28 cellular contexts compared by ENCODE assay signal in genomic region chr19:39209196-39209595, GRCh38. TPM values are rescaled to one million over a fixed set of nuclear protein-coding genes. Genes with fewer than 3 reads are reported as not detected.
DNase-seq lines count a peak whose midpoint lies in the region; ATAC-seq, FAIRE-seq and TF ChIP-seq lines count a peak whose summit lies in the region.
"Had no signal": no experiment of that assay in that cellular context is flagged by ENCODE, and none has a peak within 500 bp of the region (broad histone marks: within the 10 kb centered on the region; RNA-seq: fewer than 3 reads in every experiment).

No MANE protein-coding gene starts in this region.

- no peaks in the 10 kb centered on the region for H4K20me1 ChIP-seq in neural progenitor cell (ENCODE audit: low read depth)
- H4K20me1 ChIP-seq: BLaER1 treated with 17β-estradiol and CSF1 and Interleukin-3, amounts not matched to agents 10 nM and 100 nM had no signal

- TF ChIP-seq CTCF in HEK293 (tag by site-specific recombination; IDR thresholded peaks at IDR 0.05) (no peak), neural progenitor cell (IDR thresholded peaks at IDR 0.05) (no peak), progenitor cell of endocrine pancreas (IDR thresholded peaks at IDR 0.05; ENCODE audit: unreplicated experiment) (no peak), D721Med (IDR thresholded peaks at IDR 0.05; ENCODE audit: insufficient read depth, missing control alignments) (no peak)

- POLR2A ChIA-PET in HEK293 (lab: Yijun Ruan, JAX): interaction anchor here (0.6 to 0.7 kb wide), 2 partner anchors 90 to 103 kb away, joined by 3 read pairs; no protein-coding TSS in a partner anchor

- peak overlapping the region; percentile 2 for H3K4me3 Mint-ChIP-seq in neural progenitor cell
- H3K4me3 Mint-ChIP-seq in progenitor cell of endocrine pancreas (ENCODE audit: low read depth): no peak overlapping the region
- H3K4me3 Mint-ChIP-seq: B cell; CD4-positive, alpha-beta T cell; CD8-positive, alpha-beta T cell had no signal

- no peak overlapping the region for H3K9ac ChIP-seq in neural progenitor cell
- H3K9ac ChIP-seq: BLaER1 treated with 17β-estradiol and CSF1 and Interleukin-3, amounts not matched to agents 10 nM and 100 nM had no signal

- H3K27ac Mint-ChIP-seq in neural progenitor cell (no peak overlapping the region), progenitor cell of endocrine pancreas (peak overlapping the region; percentile 17)
- H3K27ac Mint-ChIP-seq: B cell; CD4-positive, alpha-beta T cell; CD8-positive, alpha-beta T cell had no signal

- H3K27me3 Mint-ChIP-seq in neural progenitor cell (ENCODE audit: insufficient read depth, low read depth) (peaks cover 14% of the 10 kb centered on the region), progenitor cell of endocrine pancreas (peaks cover 18% of the 10 kb centered on the region)

- H3K9me3 Mint-ChIP-seq in neural progenitor cell (no peaks in the 10 kb centered on the region), progenitor cell of endocrine pancreas (ENCODE audit: low read depth) (no peaks in the 10 kb centered on the region)
- H3K9me3 Mint-ChIP-seq: CD4-positive, alpha-beta T cell; CD8-positive, alpha-beta T cell had no signal

- no peak for ATAC-seq in GM18909 (IDR thresholded peaks at IDR 0.05; ENCODE audit: poor library complexity, unreplicated experiment)
- ATAC-seq: CD8-positive, alpha-beta T cell; GM12878 had no signal

- H3K36me3 Mint-ChIP-seq in neural progenitor cell (no peaks in the 10 kb centered on the region), progenitor cell of endocrine pancreas (ENCODE audit: insufficient read depth) (no peaks in the 10 kb centered on the region)
- H3K36me3 Mint-ChIP-seq: CD8-positive, alpha-beta T cell had no signal

- DNase-seq in neural progenitor cell (ENCODE audit: low spot score): no peak
- no peak for DNase-seq in progenitor cell of endocrine pancreas (ENCODE audit: low spot score, unreplicated experiment)
- DNase-seq in D721Med (ENCODE audit: insufficient read length, low spot score): no peak
- no peak for DNase-seq in occipital lobe (lab: John Stamatoyannopoulos, UW)
- DNase-seq: AML-193; Caco-2; Calu3; CD4-positive, alpha-beta T cell; CD8-positive, alpha-beta T cell; DMS 273 treated with DMSO at 0.1 percent for 48 hours; DMS153; DMS53; DMS79; DND-41; EL; GDM1 had no signal

- H3K4me1 ChIP-seq in HEK293 (ENCODE audit: control insufficient read depth, insufficient read depth, low read length) (peaks cover 10% of the 10 kb centered on the region), neural progenitor cell (no peaks in the 10 kb centered on the region)

- H3F3A ChIP-seq in neural progenitor cell (ENCODE audit: low read depth): no peaks in the 10 kb centered on the region

- CTCF ChIA-PET in HEK293 (lab: Yijun Ruan, JAX): no interaction called here

- H3K36me3 ChIP-seq in HEK293 (ENCODE audit: control insufficient read depth in 2 of 2, insufficient read depth in 1 of 2, low read length in 2 of 2) (no peaks in the 10 kb centered on the region; a peak in 1 of 3 replicates), neural progenitor cell (no peaks in the 10 kb centered on the region)
- H3K36me3 ChIP-seq: BLaER1 treated with 17β-estradiol and CSF1 and Interleukin-3, amounts not matched to agents 10 nM and 100 nM had no signal

- H3K4me3 ChIP-seq in HEK293 (ENCODE audit: low read depth, low read length) (no peak overlapping the region), neural progenitor cell (no peak overlapping the region)
- H3K4me3 ChIP-seq: BLaER1 treated with 17β-estradiol and CSF1 and Interleukin-3, amounts not matched to agents 10 nM and 100 nM; GM12878 had no signal

- H3K4me2 ChIP-seq in neural progenitor cell: no peak overlapping the region

- no peak overlapping the region for H3K27ac ChIP-seq in HEK293 (ENCODE audit: extremely low read depth, low read depth, low read length)
- H3K27ac ChIP-seq in neural progenitor cell: no peak overlapping the region
- H3K27ac ChIP-seq: BLaER1 treated with 17β-estradiol and CSF1 and Interleukin-3, amounts not matched to agents 10 nM and 100 nM; C4-2B had no signal

- H3K9me3 ChIP-seq in HEK293 (ENCODE audit: control insufficient read depth, insufficient read depth, low read depth, low read length) (no peaks in the 10 kb centered on the region), neural progenitor cell (ENCODE audit: low read depth) (no peaks in the 10 kb centered on the region)
- H3K9me3 ChIP-seq: BLaER1 treated with 17β-estradiol and CSF1 and Interleukin-3, amounts not matched to agents 10 nM and 100 nM; Caco-2 had no signal

- no peaks in the 10 kb centered on the region for H3K4me1 Mint-ChIP-seq in neural progenitor cell
- H3K4me1 Mint-ChIP-seq in progenitor cell of endocrine pancreas (ENCODE audit: low read depth): peaks cover 8% of the 10 kb centered on the region
- H3K4me1 Mint-ChIP-seq: B cell had no signal

- no peak for FAIRE-seq in D721Med (lab: Jason Lieb, UNC)
- FAIRE-seq: A204.1, GM12878, GM12892, GM18507, GM19239 had no signal

- H2AFZ ChIP-seq in neural progenitor cell (replicated peaks): no peak overlapping the region

- H3K79me2 ChIP-seq in neural progenitor cell (ENCODE audit: low read depth): no peaks in the 10 kb centered on the region

- H3K27me3 ChIP-seq in neural progenitor cell: peaks cover 7% of the 10 kb centered on the region

TF ChIP-seq in HEK293, 187 proteins besides CTCF, POLR2A, EP300 and RAD21:
- TF ChIP-seq EGR2 (tag by site-specific recombination; IDR thresholded peaks at IDR 0.05; ENCODE audit: low read depth): no peak
- no peak for TF ChIP-seq SCRT1 (tag by site-specific recombination; IDR thresholded peaks at IDR 0.05; ENCODE audit: borderline replicate concordance)
- peak; percentile 63; the same call in 1 of the 2 replicates for TF ChIP-seq ZSCAN4 (tag by site-specific recombination; IDR thresholded peaks at IDR 0.05)
- TF ChIP-seq ZNF174 (tag by site-specific recombination; IDR thresholded peaks at IDR 0.05): no peak
- TF ChIP-seq KLF16 (tag by site-specific recombination; IDR thresholded peaks at IDR 0.05): no peak
- no peak for TF ChIP-seq HOXC10 (CRISPR knock-in tag; IDR thresholded peaks at IDR 0.05)
- no peak for TF ChIP-seq ZNF843 (tag by site-specific recombination; IDR thresholded peaks at IDR 0.05)
- TF ChIP-seq SALL2 (tag by site-specific recombination; IDR thresholded peaks at IDR 0.05; ENCODE audit: borderline replicate concordance): 0 out of 2 replicates have a peak, but pooled peaks have one; percentile 26
- TF ChIP-seq ZNF341 (tag by site-specific recombination; IDR thresholded peaks at IDR 0.05; ENCODE audit: low read depth): no peak
- TF ChIP-seq INSM2 (tag by site-specific recombination; IDR thresholded peaks at IDR 0.05): no peak
- TF ChIP-seq OVOL3 (tag by site-specific recombination; IDR thresholded peaks at IDR 0.05): no peak
- TF ChIP-seq ZNF549 (tag by site-specific recombination; IDR thresholded peaks at IDR 0.05): no peak
- no peak for TF ChIP-seq ZNF416 (tag by site-specific recombination; IDR thresholded peaks at IDR 0.05)

RNA-seq across cellular contexts. Expression of gene SYCN, which starts 5.1 kb away (rescaled TPM):
- total RNA-seq in neural progenitor cell (ENCODE audit: low replicate concordance) (not detected in 2 replicates), progenitor cell of endocrine pancreas (not detected in 2 replicates), occipital lobe (not detected)
- total RNA-seq: B cell; Caco-2; Calu3; CD4-positive, alpha-beta T cell; CD8-positive, alpha-beta T cell; Daoy; G401 had no signal

RNA-seq across cellular contexts. Expression of gene NCCRP1, which starts 12.4 kb away (rescaled TPM):
- total RNA-seq in neural progenitor cell (ENCODE audit: low replicate concordance) (1.0 and 1.9 TPM in 2 replicates), progenitor cell of endocrine pancreas (0.89 and 0.93 TPM in 2 replicates), occipital lobe (not detected)
- total RNA-seq: B cell; CD4-positive, alpha-beta T cell; CD8-positive, alpha-beta T cell; GM12878 had no signal

RNA-seq across cellular contexts. Expression of gene IFNL3, which starts 35.6 kb away (rescaled TPM):
- total RNA-seq in neural progenitor cell (ENCODE audit: low replicate concordance) (not detected in 2 replicates), progenitor cell of endocrine pancreas (not detected in 2 replicates), occipital lobe (not detected)
- total RNA-seq: B cell; Caco-2; Calu3; CD4-positive, alpha-beta T cell; CD8-positive, alpha-beta T cell; Daoy; G401; GM12878 had no signal

RNA-seq across cellular contexts. Expression of gene IFNL4, which starts 39.5 kb away (rescaled TPM):
- not detected in 2 replicates for total RNA-seq in neural progenitor cell (ENCODE audit: low replicate concordance)
- not detected in 2 replicates for total RNA-seq in progenitor cell of endocrine pancreas
- not detected for total RNA-seq in occipital lobe
- total RNA-seq: B cell; Caco-2; Calu3; CD4-positive, alpha-beta T cell; CD8-positive, alpha-beta T cell; Daoy; G401; GM12878 had no signal

RNA-seq across cellular contexts. Expression of gene IFNL2, which starts 59.0 kb away (rescaled TPM):
- total RNA-seq in neural progenitor cell (ENCODE audit: low replicate concordance) (not detected in 2 replicates), progenitor cell of endocrine pancreas (not detected in 2 replicates), occipital lobe (not detected)
- total RNA-seq: B cell; Caco-2; Calu3; CD4-positive, alpha-beta T cell; CD8-positive, alpha-beta T cell; Daoy; G401; GM12878 had no signal
